12 cellular contexts compared by ENCODE assay signal in genomic region chr3:153513236-153513635, GRCh38.
A peak's percentile ranks its signal among the peaks of the same experiment; 100 is the strongest.
DNase-seq lines count a peak whose midpoint lies in the region; ATAC-seq, FAIRE-seq and TF ChIP-seq lines count a peak whose summit lies in the region.
"Had no signal": no experiment of that assay in that cellular context is flagged by ENCODE, and none has a peak within 500 bp of the region (broad histone marks: within the 10 kb centered on the region; RNA-seq: fewer than 3 reads in every experiment).

No MANE protein-coding gene starts in this region.

- H3K27me3 ChIP-seq in GM06990 (replicated peaks; ENCODE audit: control insufficient read depth, insufficient read depth, low read length) = no peaks in the 10 kb centered on the region

- no peaks in the 10 kb centered on the region for H4K20me1 ChIP-seq in OCI-LY7 (ENCODE audit: insufficient read depth, low read length)

- BruUV-seq in OCI-LY7 (replicated peaks; lab: Mats Ljungman, UMichigan) = no TSS peak

- no peaks in the 10 kb centered on the region for H3K27me3 Mint-ChIP-seq in activated T-helper 2 cell treated with anti-CD3 and anti-CD28 coated beads, Interferon-gamma antibody, Interleukin-2, Interleukin-4, amounts not matched to agents 10 μg/mL and 5 μg/mL and 100 μg/mL, durations not matched to agents 14 hours and 24 hours and 36 hours (ENCODE audit: low read depth)
- H3K27me3 Mint-ChIP-seq: dendritic cell treated with granulocyte-macrophage colony-stimulating factor and Interleukin-4, amounts not matched to agents 40 ng/mL and 50 ng/mL, for 4 days; naive thymus-derived CD8-positive, alpha-beta T cell had no signal

- peaks cover 3% of the 10 kb centered on the region for H3K9me3 Mint-ChIP-seq in activated T-helper 2 cell treated with anti-CD3 and anti-CD28 coated beads, Interferon-gamma antibody, Interleukin-2, Interleukin-4, amounts not matched to agents 10 μg/mL and 5 μg/mL and 100 μg/mL, durations not matched to agents 14 hours and 24 hours and 36 hours

- H3K9me3 ChIP-seq in A549 (no peaks in the 10 kb centered on the region), OCI-LY7 (ENCODE audit: low read length) (peaks cover 7% of the 10 kb centered on the region; the same call in 1 of the 2 replicates)

- TF ChIP-seq CTCF in A549 (IDR thresholded peaks at IDR 0.05) = no peak; the same call in 2 of the 3 replicates
- TF ChIP-seq CTCF in GM06990 (IDR thresholded peaks at IDR 0.05; ENCODE audit: insufficient read depth, low read length, poor library complexity, severe bottlenecking) = peak; percentile 11
- peak; percentile 66 for TF ChIP-seq CTCF in OCI-LY7 (conservative IDR thresholded peaks at IDR 0.05; ENCODE audit: low read length)
- peak; percentile 48 for TF ChIP-seq CTCF in fibroblast of pulmonary artery (IDR thresholded peaks at IDR 0.05; ENCODE audit: low read length, missing control alignments)
- no peak for TF ChIP-seq CTCF in GM20000 (IDR thresholded peaks at IDR 0.05; ENCODE audit: extremely low read depth, missing control alignments)

- H3K4me2 ChIP-seq in A549 = no peak overlapping the region
- no peak overlapping the region for H3K4me2 ChIP-seq in OCI-LY7 (ENCODE audit: low read length)

- H2AFZ ChIP-seq in OCI-LY7 (ENCODE audit: low read length) = no peak overlapping the region

- WGBS in A549 (ENCODE audit: missing lambda C conversion rate) = 4% methylated on average over 1 of the region's 1 CpG

- H3K4me3 Mint-ChIP-seq in activated T-helper 2 cell treated with anti-CD3 and anti-CD28 coated beads, Interferon-gamma antibody, Interleukin-2, Interleukin-4, amounts not matched to agents 10 μg/mL and 5 μg/mL and 100 μg/mL, durations not matched to agents 14 hours and 24 hours and 36 hours (ENCODE audit: low read depth) = no peak overlapping the region
- H3K4me3 Mint-ChIP-seq: dendritic cell treated with granulocyte-macrophage colony-stimulating factor and Interleukin-4, amounts not matched to agents 40 ng/mL and 50 ng/mL, for 4 days; naive thymus-derived CD8-positive, alpha-beta T cell had no signal

- ATAC-seq in A549 = peak; percentile 43 to 56; a peak in 2 of 6 replicates
- no peak for ATAC-seq in HG03196 (IDR thresholded peaks at IDR 0.05; ENCODE audit: unreplicated experiment)

- H3K4me1 ChIP-seq in A549 (no peaks in the 10 kb centered on the region), OCI-LY7 (ENCODE audit: insufficient read depth, low read length, poor library complexity, severe bottlenecking) (no peaks in the 10 kb centered on the region)

- no peak for TF ChIP-seq POLR2A in A549 (IDR thresholded peaks at IDR 0.05; ENCODE audit: low read length)

- intact Hi-C loops in OCI-LY7 (cut with micrococcal nuclease; ENCODE audit: unreplicated experiment) = no loop called here
- intact Hi-C loops in activated T-helper 2 cell treated with anti-CD3 and anti-CD28 coated beads, Interferon-gamma antibody, Interleukin-2, Interleukin-4, amounts not matched to agents 10 μg/mL and 5 μg/mL and 100 μg/mL, durations not matched to agents 14 hours and 24 hours and 36 hours (cut with micrococcal nuclease) = no loop called here

- CTCF ChIA-PET in A549 (lab: Yijun Ruan, JAX) (interaction anchor here (1.5 kb wide), 1 partner anchor 79 kb away, joined by 3 read pairs; no protein-coding TSS in a partner anchor), OCI-LY7 (lab: Charles Lee; ENCODE audit: unreplicated experiment) (no interaction called here)

- POLR2A ChIA-PET in A549 (lab: Yijun Ruan, JAX) (no interaction called here), OCI-LY7 (lab: Charles Lee) (interaction anchor here (0.6 to 1.0 kb wide), 4 partner anchors 12 to 268 kb away, joined by 3 to 4 read pairs (median 3); no protein-coding TSS in a partner anchor)

- no peaks in the 10 kb centered on the region for H3K9me2 ChIP-seq in OCI-LY7 (ENCODE audit: insufficient read depth, low read length)

- H3K79me2 ChIP-seq in OCI-LY7 (ENCODE audit: insufficient read depth, low read depth, low read length) = no peaks in the 10 kb centered on the region

- no peak for TF ChIP-seq RAD21 in A549 (conservative IDR thresholded peaks at IDR 0.05 in 1 of 2, IDR thresholded peaks at IDR 0.05 in 1 of 2)

- FAIRE-seq in A549 (lab: Jason Lieb, UNC) = no peak

- H3K36me3 ChIP-seq in GM06990 (ENCODE audit: control insufficient read depth, insufficient read depth, low read length) = no peaks in the 10 kb centered on the region
- no peaks in the 10 kb centered on the region for H3K36me3 ChIP-seq in OCI-LY7 (ENCODE audit: insufficient read depth, low read length)

- DNase-seq in A549 (ENCODE audit: low read depth in 1 of 2, low spot score in 1 of 2) (peak; percentile 2 to 20), GM06990 (ENCODE audit: extremely low read depth, insufficient read length) (no peak), OCI-LY7 (ENCODE audit: low spot score) (peak; percentile 26), fibroblast of pulmonary artery (ENCODE audit: low read depth) (peak; percentile 23), cerebellum (ENCODE audit: low spot score) (no peak), GM20000 (ENCODE audit: low spot score) (no peak)
- no peak for DNase-seq in activated T-helper 2 cell treated with anti-CD3 and anti-CD28 coated beads, Interferon-gamma antibody, Interleukin-2, Interleukin-4, amounts not matched to agents 10 μg/mL and 5 μg/mL and 100 μg/mL, durations not matched to agents 14 hours and 24 hours and 36 hours (ENCODE audit: low spot score)
- DNase-seq: HCEC 1CT, NCI-H1092 had no signal

- H3K27ac Mint-ChIP-seq in activated T-helper 2 cell treated with anti-CD3 and anti-CD28 coated beads, Interferon-gamma antibody, Interleukin-2, Interleukin-4, amounts not matched to agents 10 μg/mL and 5 μg/mL and 100 μg/mL, durations not matched to agents 14 hours and 24 hours and 36 hours = no peak overlapping the region
- H3K27ac Mint-ChIP-seq: dendritic cell treated with granulocyte-macrophage colony-stimulating factor and Interleukin-4, amounts not matched to agents 40 ng/mL and 50 ng/mL, for 4 days; naive thymus-derived CD8-positive, alpha-beta T cell had no signal

- TF ChIP-seq EP300 in A549 (IDR thresholded peaks at IDR 0.05) = no peak

- no peak overlapping the region for H3K4me3 ChIP-seq in A549
- H3K4me3 ChIP-seq in GM06990 (replicated peaks; ENCODE audit: low read depth, low read length) = no peak overlapping the region
- no peak overlapping the region for H3K4me3 ChIP-seq in OCI-LY7 (ENCODE audit: low read depth, low read length, poor library complexity, severe bottlenecking)
- H3K4me3 ChIP-seq in fibroblast of pulmonary artery (replicated peaks; ENCODE audit: low read depth, low read length) = no peak overlapping the region

- H3K27ac ChIP-seq in A549 (no peak overlapping the region), OCI-LY7 (ENCODE audit: low read depth, low read length, poor library complexity, severe bottlenecking) (no peak overlapping the region)

- H3K36me3 Mint-ChIP-seq in activated T-helper 2 cell treated with anti-CD3 and anti-CD28 coated beads, Interferon-gamma antibody, Interleukin-2, Interleukin-4, amounts not matched to agents 10 μg/mL and 5 μg/mL and 100 μg/mL, durations not matched to agents 14 hours and 24 hours and 36 hours (ENCODE audit: low read depth) = no peaks in the 10 kb centered on the region

- no peaks in the 10 kb centered on the region for H3K4me1 Mint-ChIP-seq in activated T-helper 2 cell treated with anti-CD3 and anti-CD28 coated beads, Interferon-gamma antibody, Interleukin-2, Interleukin-4, amounts not matched to agents 10 μg/mL and 5 μg/mL and 100 μg/mL, durations not matched to agents 14 hours and 24 hours and 36 hours (ENCODE audit: low read depth)
- H3K4me1 Mint-ChIP-seq: naive thymus-derived CD8-positive, alpha-beta T cell had no signal

TF ChIP-seq in A549, 52 proteins besides CTCF, POLR2A, EP300 and RAD21:
- no peak for TF ChIP-seq KDM1A (IDR thresholded peaks at IDR 0.05; ENCODE audit: low read depth)
- no peak for TF ChIP-seq RFX5 (IDR thresholded peaks at IDR 0.05)
- no peak for TF ChIP-seq SREBF2 (IDR thresholded peaks at IDR 0.05)
- TF ChIP-seq, protein P1, sequence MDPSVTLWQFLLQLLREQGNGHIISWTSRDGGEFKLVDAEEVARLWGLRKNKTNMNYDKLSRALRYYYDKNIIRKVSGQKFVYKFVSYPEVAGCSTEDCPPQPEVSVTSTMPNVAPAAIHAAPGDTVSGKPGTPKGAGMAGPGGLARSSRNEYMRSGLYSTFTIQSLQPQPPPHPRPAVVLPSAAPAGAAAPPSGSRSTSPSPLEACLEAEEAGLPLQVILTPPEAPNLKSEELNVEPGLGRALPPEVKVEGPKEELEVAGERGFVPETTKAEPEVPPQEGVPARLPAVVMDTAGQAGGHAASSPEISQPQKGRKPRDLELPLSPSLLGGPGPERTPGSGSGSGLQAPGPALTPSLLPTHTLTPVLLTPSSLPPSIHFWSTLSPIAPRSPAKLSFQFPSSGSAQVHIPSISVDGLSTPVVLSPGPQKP (IDR thresholded peaks at IDR 0.05; ENCODE audit: low read depth, low read length) = no peak
- no peak for TF ChIP-seq EHF (CRISPR knock-in tag; IDR thresholded peaks at IDR 0.05)
- TF ChIP-seq, protein P2, sequence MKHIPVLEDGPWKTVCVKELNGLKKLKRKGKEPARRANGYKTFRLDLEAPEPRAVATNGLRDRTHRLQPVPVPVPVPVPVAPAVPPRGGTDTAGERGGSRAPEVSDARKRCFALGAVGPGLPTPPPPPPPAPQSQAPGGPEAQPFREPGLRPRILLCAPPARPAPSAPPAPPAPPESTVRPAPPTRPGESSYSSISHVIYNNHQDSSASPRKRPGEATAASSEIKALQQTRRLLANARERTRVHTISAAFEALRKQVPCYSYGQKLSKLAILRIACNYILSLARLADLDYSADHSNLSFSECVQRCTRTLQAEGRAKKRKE (CRISPR knock-in tag; IDR thresholded peaks at IDR 0.05; ENCODE audit: low read depth) = no peak
- no peak for TF ChIP-seq FOXS1 (CRISPR knock-in tag; IDR thresholded peaks at IDR 0.05)
- no peak for TF ChIP-seq PHF8 (IDR thresholded peaks at IDR 0.05; ENCODE audit: borderline replicate concordance, low read depth)
TF ChIP-seq in A549: peak in this region for 0.

Comparison
In these comparisons a context has a peak if more than half of its experiments do, and no peak if none do; other contexts are left out.
1. DNase-seq: peak in A549 (2 of 2), OCI-LY7 (single experiment) and fibroblast of pulmonary artery (single experiment); none in GM06990 (single experiment), cerebellum (single experiment), GM20000 (single experiment) and activated T-helper 2 cell treated with anti-CD3 and anti-CD28 coated beads, Interferon-gamma antibody, Interleukin-2, Interleukin-4, amounts not matched to agents 10 μg/mL and 5 μg/mL and 100 μg/mL, durations not matched to agents 14 hours and 24 hours and 36 hours (single experiment).
2. CTCF ChIP-seq: peak in GM06990 (single experiment), OCI-LY7 (single experiment) and fibroblast of pulmonary artery (single experiment); none in A549 (single experiment) and GM20000 (single experiment).